Comparison of ENCODE assay signal across 33 cellular contexts in the genomic region with DNA sequence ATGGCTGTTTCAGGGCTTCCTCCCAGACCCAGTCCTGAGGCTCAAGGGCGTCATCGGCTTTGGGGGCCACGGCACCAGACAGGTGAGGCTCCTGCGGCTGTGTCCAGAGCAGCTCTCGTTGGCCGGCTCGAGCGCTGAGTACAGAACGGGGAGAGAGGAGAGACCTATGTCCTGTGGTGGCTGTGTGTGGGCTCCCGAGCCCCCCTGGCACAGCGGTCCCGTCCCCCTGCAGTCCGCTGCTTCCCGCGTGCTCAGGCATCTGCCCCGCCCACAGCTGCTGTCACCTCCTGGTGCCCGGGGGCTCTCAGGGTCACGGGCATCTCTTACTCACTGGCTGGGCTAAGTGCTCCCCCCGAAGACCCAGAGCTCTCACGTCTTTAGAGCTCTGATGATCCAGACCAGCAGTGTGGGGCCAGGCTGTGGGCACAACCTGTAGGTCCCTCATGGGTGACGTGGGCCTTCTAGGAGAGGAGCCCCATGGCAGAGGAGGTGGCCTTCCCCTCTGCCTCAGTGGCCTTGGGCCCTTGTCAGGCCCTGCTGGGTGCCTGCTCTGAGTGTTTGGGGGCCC.
"Had no signal": no experiment of that assay in that cellular context is flagged by ENCODE, and none has a peak within 500 bp of the region (broad histone marks: within the 10 kb centered on the region; RNA-seq: fewer than 3 reads in every experiment).

No MANE protein-coding gene starts in this region.

- H3K27me3 ChIP-seq: brain microvascular endothelial cell, esophagus muscularis mucosa, foreskin keratinocyte, gastrocnemius medialis, heart left ventricle had no signal

- H3K36me3 ChIP-seq: gastrocnemius medialis had no signal

- H3K9me3 ChIP-seq: esophagus muscularis mucosa, gastrocnemius medialis, heart left ventricle had no signal

- H3K27ac Mint-ChIP-seq: activated CD4-positive, alpha-beta memory T cell treated with anti-CD3 and anti-CD28 coated beads, Interleukin-2, amount 10 ng/mL, durations not matched to agents 7 days and 5 days; activated CD4-positive, alpha-beta T cell treated with anti-CD3 and anti-CD28 coated beads for 36 hours; activated CD4-positive, alpha-beta T cell treated with anti-CD3 and anti-CD28 coated beads, Interleukin-2, amount 10 ng/mL, durations not matched to agents 24 days and 14 days; activated naive CD4-positive, alpha-beta T cell treated with anti-CD3 and anti-CD28 coated beads, Interleukin-2, amount 50 U/mL, for 24 hours; activated naive CD8-positive, alpha-beta T cell treated with anti-CD3 and anti-CD28 coated beads, Interleukin-2, amount 10 ng/mL, durations not matched to agents 7 days and 5 days; activated T-cell treated with anti-CD3 and anti-CD28 coated beads, Interleukin-2, amount 50 U/mL, for 24 hours; activated T-cell treated with anti-CD3 and anti-CD28 coated beads, Interleukin-2, amount 50 U/mL, for 72 hours; effector memory CD8-positive, alpha-beta T cell had no signal

- H3K4me1 ChIP-seq: foreskin keratinocyte had no signal

- ATAC-seq: activated CD4-positive, alpha-beta T cell treated with anti-CD3 and anti-CD28 coated beads for 36 hours; activated T-cell treated with anti-CD3 and anti-CD28 coated beads, Interleukin-2, amount 50 U/mL, for 72 hours; effector memory CD8-positive, alpha-beta T cell; foreskin keratinocyte; gastrocnemius medialis; heart left ventricle had no signal

- H3K36me3 Mint-ChIP-seq: activated naive CD4-positive, alpha-beta T cell treated with anti-CD3 and anti-CD28 coated beads, Interleukin-2, amount 50 U/mL, for 24 hours; activated naive CD8-positive, alpha-beta T cell treated with anti-CD3 and anti-CD28 coated beads, Interleukin-2, amount 10 ng/mL, durations not matched to agents 7 days and 5 days had no signal

- H3K27me3 Mint-ChIP-seq: activated CD4-positive, alpha-beta memory T cell treated with anti-CD3 and anti-CD28 coated beads, Interleukin-2, amount 10 ng/mL, durations not matched to agents 7 days and 5 days; activated CD4-positive, alpha-beta T cell treated with anti-CD3 and anti-CD28 coated beads for 36 hours; activated CD4-positive, alpha-beta T cell treated with anti-CD3 and anti-CD28 coated beads, Interleukin-2, amount 10 ng/mL, durations not matched to agents 24 days and 14 days; activated naive CD4-positive, alpha-beta T cell treated with anti-CD3 and anti-CD28 coated beads, Interleukin-2, amount 50 U/mL, for 24 hours; activated naive CD8-positive, alpha-beta T cell treated with anti-CD3 and anti-CD28 coated beads, Interleukin-2, amount 10 ng/mL, durations not matched to agents 7 days and 5 days; activated T-cell treated with anti-CD3 and anti-CD28 coated beads, Interleukin-2, amount 50 U/mL, for 24 hours; effector memory CD8-positive, alpha-beta T cell had no signal

- H3K4me3 ChIP-seq: esophagus muscularis mucosa, gastrocnemius medialis, heart left ventricle had no signal

- H3K9me3 Mint-ChIP-seq: activated CD4-positive, alpha-beta memory T cell treated with anti-CD3 and anti-CD28 coated beads, Interleukin-2, amount 10 ng/mL, durations not matched to agents 7 days and 5 days; activated CD4-positive, alpha-beta T cell treated with anti-CD3 and anti-CD28 coated beads, Interleukin-2, amount 10 ng/mL, durations not matched to agents 24 days and 14 days; activated naive CD4-positive, alpha-beta T cell treated with anti-CD3 and anti-CD28 coated beads, Interleukin-2, amount 50 U/mL, for 24 hours; activated naive CD8-positive, alpha-beta T cell treated with anti-CD3 and anti-CD28 coated beads, Interleukin-2, amount 10 ng/mL, durations not matched to agents 7 days and 5 days; activated T-cell treated with anti-CD3 and anti-CD28 coated beads, Interleukin-2, amount 50 U/mL, for 24 hours; activated T-cell treated with anti-CD3 and anti-CD28 coated beads, Interleukin-2, amount 50 U/mL, for 72 hours; effector memory CD8-positive, alpha-beta T cell had no signal

- FAIRE-seq: astrocyte, colon had no signal

- H3K4me1 Mint-ChIP-seq: activated CD4-positive, alpha-beta T cell treated with anti-CD3 and anti-CD28 coated beads, Interleukin-2, amount 10 ng/mL, durations not matched to agents 24 days and 14 days; activated naive CD4-positive, alpha-beta T cell treated with anti-CD3 and anti-CD28 coated beads, Interleukin-2, amount 50 U/mL, for 24 hours; activated naive CD8-positive, alpha-beta T cell treated with anti-CD3 and anti-CD28 coated beads, Interleukin-2, amount 10 ng/mL, durations not matched to agents 7 days and 5 days had no signal

- H3K27ac ChIP-seq: brain microvascular endothelial cell, esophagus muscularis mucosa, foreskin keratinocyte, gastrocnemius medialis, heart left ventricle had no signal

- H3K4me3 Mint-ChIP-seq: activated CD4-positive, alpha-beta memory T cell treated with anti-CD3 and anti-CD28 coated beads, Interleukin-2, amount 10 ng/mL, durations not matched to agents 7 days and 5 days; activated CD4-positive, alpha-beta T cell treated with anti-CD3 and anti-CD28 coated beads for 36 hours; activated CD4-positive, alpha-beta T cell treated with anti-CD3 and anti-CD28 coated beads, Interleukin-2, amount 10 ng/mL, durations not matched to agents 24 days and 14 days; activated naive CD4-positive, alpha-beta T cell treated with anti-CD3 and anti-CD28 coated beads, Interleukin-2, amount 50 U/mL, for 24 hours; activated naive CD8-positive, alpha-beta T cell treated with anti-CD3 and anti-CD28 coated beads, Interleukin-2, amount 10 ng/mL, durations not matched to agents 7 days and 5 days; activated T-cell treated with anti-CD3 and anti-CD28 coated beads, Interleukin-2, amount 50 U/mL, for 24 hours; activated T-cell treated with anti-CD3 and anti-CD28 coated beads, Interleukin-2, amount 50 U/mL, for 72 hours; effector memory CD8-positive, alpha-beta T cell had no signal

- DNase-seq: activated CD4-positive, alpha-beta memory T cell treated with anti-CD3 and anti-CD28 coated beads, Interleukin-2, amount 10 ng/mL, durations not matched to agents 7 days and 5 days; activated CD4-positive, alpha-beta T cell treated with anti-CD3 and anti-CD28 coated beads for 36 hours; activated CD4-positive, alpha-beta T cell treated with anti-CD3 and anti-CD28 coated beads, Interleukin-2, amount 10 ng/mL, durations not matched to agents 24 days and 14 days; activated CD4-positive, alpha-beta T cell treated with anti-CD3 and anti-CD28 coated beads, Interleukin-2, amount 50 U/mL, for 4 hours; activated CD4-positive, CD25-positive, alpha-beta regulatory T cell; activated CD4-positive, CD25-positive, alpha-beta regulatory T cell treated with anti-CD3 and anti-CD28 coated beads, Interleukin-2, amount 50 U/mL, for 72 hours; activated CD8-positive, alpha-beta memory T cell treated with anti-CD3 and anti-CD28 coated beads, Interleukin-2, amount 50 U/mL, for 48 hours; activated effector memory CD4-positive, alpha-beta T cell treated with Interleukin-2 at 50 U/mL for 16 hours; activated gamma-delta T cell treated with Interleukin-2 at 50 U/mL for 16 hours; activated naive CD4-positive, alpha-beta T cell treated with Interleukin-2 at 50 U/mL for 16 hours; activated naive CD8-positive, alpha-beta T cell treated with anti-CD3 and anti-CD28 coated beads, Interleukin-2, amount 10 ng/mL, durations not matched to agents 7 days and 5 days; activated T-cell treated with anti-CD3 and anti-CD28 coated beads for 4 hours; activated T-cell treated with anti-CD3 and anti-CD28 coated beads, Interleukin-2, amount 50 U/mL, for 24 hours; activated T-cell treated with anti-CD3 and anti-CD28 coated beads, Interleukin-2, amount 50 U/mL, for 72 hours; amniotic stem cell; anterior cingulate cortex; brain microvascular endothelial cell; caudate nucleus; cortex of kidney; dermis blood vessel endothelial cell; effector CD4-positive, alpha-beta T cell; effector memory CD8-positive, alpha-beta T cell; erythroblast; foreskin keratinocyte; gastrocnemius medialis; glutamatergic neuron; heart left ventricle; T-helper 1 cell; T-helper 2 cell had no signal
